ENCODE assay signal across 22 cellular contexts in genomic region chr1:55931272-55931940, GRCh38.
DNase-seq lines count a peak whose midpoint lies in the region; ATAC-seq, FAIRE-seq and TF ChIP-seq lines count a peak whose summit lies in the region.
"Had no signal": no experiment of that assay in that cellular context is flagged by ENCODE, and none has a peak within 500 bp of the region (broad histone marks: within the 10 kb centered on the region; RNA-seq: fewer than 3 reads in every experiment).

No MANE protein-coding gene starts in this region.

- H3K4me1 Mint-ChIP-seq in astrocyte (ENCODE audit: low read depth, unreplicated experiment): no peaks in the 10 kb centered on the region

- no peaks in the 10 kb centered on the region for H3K36me3 ChIP-seq in astrocyte (ENCODE audit: insufficient read depth, low read length)
- no peaks in the 10 kb centered on the region for H3K36me3 ChIP-seq in osteoblast (ENCODE audit: insufficient read depth, low read length)
- H3K36me3 ChIP-seq: colonic mucosa, HAP-1, neural progenitor cell, tibial nerve had no signal

- H2AFZ ChIP-seq in astrocyte (ENCODE audit: low read depth, low read length) (peak overlapping the region; percentile 13), osteoblast (ENCODE audit: low read length) (peak overlapping the region; percentile 70)
- H2AFZ ChIP-seq: neural progenitor cell had no signal

- H3K79me2 ChIP-seq in astrocyte (ENCODE audit: insufficient read depth, low read length) (no peaks in the 10 kb centered on the region), osteoblast (ENCODE audit: insufficient read depth, low read length) (no peaks in the 10 kb centered on the region)

- in situ Hi-C loops in G401 (cut with HindIII; ENCODE audit: low sequenced_read_pairs): no loop called here

- no peak overlapping the region for H3K9ac ChIP-seq in astrocyte (ENCODE audit: low read length)
- H3K9ac ChIP-seq: neural progenitor cell had no signal

- peaks cover 33% of the 10 kb centered on the region for H3K27me3 Mint-ChIP-seq in astrocyte (ENCODE audit: low read depth, unreplicated experiment)

- no peak overlapping the region for H3K4me3 Mint-ChIP-seq in astrocyte (ENCODE audit: unreplicated experiment)
- H3K4me3 Mint-ChIP-seq: activated CD4-positive, alpha-beta memory T cell treated with anti-CD3 and anti-CD28 coated beads for 36 hours; neural progenitor cell had no signal

- no peaks in the 10 kb centered on the region for H3K9me3 ChIP-seq in astrocyte (ENCODE audit: insufficient read depth, low read depth, low read length)
- no peaks in the 10 kb centered on the region for H3K9me3 ChIP-seq in osteoblast (ENCODE audit: low read depth, low read length)
- H3K9me3 ChIP-seq: colonic mucosa, HAP-1, tibial nerve had no signal

- H3K27ac ChIP-seq in astrocyte (ENCODE audit: low read depth, low read length) (no peak overlapping the region), osteoblast (ENCODE audit: low read depth, low read length) (no peak overlapping the region)
- H3K27ac ChIP-seq: colonic mucosa, neural progenitor cell had no signal

- ATAC-seq in HG02852 (IDR thresholded peaks at IDR 0.05; ENCODE audit: unreplicated experiment): no peak
- ATAC-seq: PC-3 had no signal

- no peak overlapping the region for H3K4me3 ChIP-seq in astrocyte (ENCODE audit: insufficient read depth, low read depth, low read length)
- no peak overlapping the region for H3K4me3 ChIP-seq in foreskin fibroblast (ENCODE audit: low read depth in 1 of 2, low read length in 2 of 2)
- no peak overlapping the region for H3K4me3 ChIP-seq in osteoblast (ENCODE audit: insufficient read depth, low read length)
- H3K4me3 ChIP-seq: colonic mucosa, HAP-1, lung, neural progenitor cell, tibial nerve had no signal

- no peak for TF ChIP-seq CTCF in astrocyte (IDR thresholded peaks at IDR 0.05; ENCODE audit: insufficient read depth, low read depth, low read length)
- TF ChIP-seq CTCF in foreskin fibroblast (IDR thresholded peaks at IDR 0.05; ENCODE audit: low read depth, low read length): no peak
- no peak for TF ChIP-seq CTCF in osteoblast (IDR thresholded peaks at IDR 0.05; ENCODE audit: extremely low read depth, low read depth, low read length)

- H3K9me3 Mint-ChIP-seq in astrocyte (ENCODE audit: unreplicated experiment): peaks cover 12% of the 10 kb centered on the region

- DNase-seq in G401 (ENCODE audit: low spot score) (peak; percentile 38), astrocyte (ENCODE audit: low read depth) (peak; percentile 46), foreskin fibroblast (peak; percentile 7 to 49), osteoblast (ENCODE audit: insufficient read length, low spot score, missing footprints) (no peak), DMS114 treated with DMSO at 0.1 percent for 48 hours (lab: John Stamatoyannopoulos, UW; ENCODE audit: unreplicated experiment) (no peak)
- DNase-seq in activated T-cell treated with anti-CD3 and anti-CD28 coated beads, Interleukin-2, amount 50 U/mL, for 1 hour: no peak
- no peak for DNase-seq in effector CD8-positive, alpha-beta T cell (lab: John Stamatoyannopoulos, UW)
- DNase-seq: activated CD4-positive, alpha-beta memory T cell treated with anti-CD3 and anti-CD28 coated beads for 36 hours; colonic mucosa; erythroblast; NCI-H146; NCI-H69; PC-3; stimulated activated CD4-positive, alpha-beta T cell treated with anti-CD3 and anti-CD28 coated beads, Interleukin-4, amount 100 ng/mL, for 1 hour; stimulated activated CD8-positive, alpha-beta memory T cell treated with anti-CD3 and anti-CD28 coated beads, Interleukin-4, amount 100 ng/mL, for 48 hours; SW 1271 had no signal

- H3K4me2 ChIP-seq in astrocyte (ENCODE audit: low read length): no peak overlapping the region
- no peak overlapping the region for H3K4me2 ChIP-seq in osteoblast (ENCODE audit: insufficient read depth, low read length)
- H3K4me2 ChIP-seq: neural progenitor cell had no signal

- H4K20me1 ChIP-seq in astrocyte (ENCODE audit: insufficient read depth, low read length) (no peaks in the 10 kb centered on the region), osteoblast (ENCODE audit: insufficient read depth, low read length) (no peaks in the 10 kb centered on the region)

- no peak overlapping the region for H3K27ac Mint-ChIP-seq in astrocyte (ENCODE audit: unreplicated experiment)
- H3K27ac Mint-ChIP-seq: activated CD4-positive, alpha-beta memory T cell treated with anti-CD3 and anti-CD28 coated beads for 36 hours; neural progenitor cell had no signal

- FAIRE-seq in astrocyte (lab: Jason Lieb, UNC): no peak
- FAIRE-seq: GM12892 had no signal

- H3K36me3 Mint-ChIP-seq in astrocyte (ENCODE audit: low read depth, unreplicated experiment): no peaks in the 10 kb centered on the region
- H3K36me3 Mint-ChIP-seq: activated CD4-positive, alpha-beta memory T cell treated with anti-CD3 and anti-CD28 coated beads for 36 hours; neural progenitor cell had no signal

- H3K4me1 ChIP-seq in astrocyte (ENCODE audit: insufficient read depth, low read length): no peaks in the 10 kb centered on the region
- H3K4me1 ChIP-seq in osteoblast (ENCODE audit: insufficient read depth, low read length): no peaks in the 10 kb centered on the region
- H3K4me1 ChIP-seq: colonic mucosa, HAP-1, neural progenitor cell had no signal

- no peaks in the 10 kb centered on the region for H3K27me3 ChIP-seq in astrocyte (ENCODE audit: insufficient read depth, low read length)
- no peaks in the 10 kb centered on the region for H3K27me3 ChIP-seq in osteoblast (ENCODE audit: insufficient read depth, low read length)
- H3K27me3 ChIP-seq: colonic mucosa, neural progenitor cell, tibial nerve had no signal

Comparison
In these comparisons a context has a peak if more than half of its experiments do, and no peak if none do; other contexts are left out.
1. DNase-seq: peak in G401 (single experiment), astrocyte (single experiment) and foreskin fibroblast (2 of 2); none in osteoblast (single experiment), activated T-cell treated with anti-CD3 and anti-CD28 coated beads, Interleukin-2, amount 50 U/mL, for 1 hour (single experiment), effector CD8-positive, alpha-beta T cell (single experiment) and DMS114 treated with DMSO at 0.1 percent for 48 hours (single experiment).